Comparison of ENCODE assay signal across 19 cellular contexts in genomic region chr2:199261936-199262335, GRCh38.
"Had no signal": no experiment of that assay in that cellular context is flagged by ENCODE, and none has a peak within 500 bp of the region (broad histone marks: within the 10 kb centered on the region; RNA-seq: fewer than 3 reads in every experiment).

No MANE protein-coding gene starts in this region.

- FAIRE-seq: endothelial cell of umbilical vein, kidney had no signal

- H3K4me3 ChIP-seq: colonic mucosa, lung, right atrium auricular region, sigmoid colon, skin epidermis, stomach had no signal

- DNase-seq: colonic mucosa; effector CD4-positive, alpha-beta T cell; endodermal cell; erythroblast; immature natural killer cell; kidney; left ventricle myocardium superior; naive thymus-derived CD4-positive, alpha-beta T cell; sigmoid colon; stimulated activated CD4-positive, alpha-beta T cell treated with anti-CD3 and anti-CD28 coated beads, Interleukin-12 subunit alpha, Interleukin-12 subunit beta, amount 100 ng/mL, for 4 hours; stimulated activated naive CD4-positive, alpha-beta T cell; stomach; trophoblast cell had no signal

- H3K36me3 ChIP-seq: colonic mucosa, right atrium auricular region, sigmoid colon, stomach had no signal

- H3K9me3 ChIP-seq: colonic mucosa had no signal

- H3K27ac ChIP-seq: colonic mucosa, foreskin keratinocyte, right atrium auricular region, sigmoid colon, skin epidermis, stomach had no signal

- H3K4me1 ChIP-seq: colonic mucosa, foreskin keratinocyte, right atrium auricular region, sigmoid colon, stomach had no signal

- H3K27me3 ChIP-seq: colonic mucosa, foreskin keratinocyte, right atrium auricular region, sigmoid colon, stomach had no signal

- ATAC-seq: foreskin keratinocyte; left colon; left ventricle myocardium superior; naive thymus-derived CD4-positive, alpha-beta T cell had no signal
